ENCODE assay signal across 10 cellular contexts in the genomic region with DNA sequence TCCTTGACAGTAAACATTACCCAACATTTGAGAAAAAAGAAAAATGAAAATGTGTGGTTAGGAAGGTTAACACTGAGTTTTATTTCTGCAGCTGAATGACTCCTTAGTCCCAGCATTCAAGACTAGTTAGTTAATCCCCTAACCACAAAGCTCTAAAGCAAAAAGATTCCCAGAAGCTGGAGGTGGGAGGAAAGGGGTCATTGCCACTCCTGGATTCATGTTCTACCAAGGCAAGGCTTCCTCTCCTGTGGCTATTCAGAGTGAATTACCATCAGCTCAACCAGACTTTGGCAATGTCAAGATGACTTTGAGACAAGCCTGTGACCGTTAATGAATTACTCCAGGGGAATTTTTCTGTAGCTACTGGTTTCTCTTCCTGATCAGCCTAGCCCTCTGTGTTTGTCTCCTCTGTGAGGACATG.
DNase-seq lines count a peak whose midpoint lies in the region; ATAC-seq lines count a peak whose summit lies in the region.
"Had no signal": no experiment of that assay in that cellular context is flagged by ENCODE, and none has a peak within 500 bp of the region (broad histone marks: within the 10 kb centered on the region; RNA-seq: fewer than 3 reads in every experiment).

No MANE protein-coding gene starts in this region.

- peak overlapping the region; percentile 5 to 89 (median 58) for H3K4me3 Mint-ChIP-seq in naive thymus-derived CD8-positive, alpha-beta T cell
- H3K4me3 Mint-ChIP-seq: naive B cell had no signal

- peak overlapping the region; percentile 93 to 99 (median 98) for H3K27ac Mint-ChIP-seq in naive thymus-derived CD8-positive, alpha-beta T cell

- peaks cover 57 to 97% (median 92%) of the 10 kb centered on the region in 4 donors for H3K4me1 Mint-ChIP-seq in naive thymus-derived CD8-positive, alpha-beta T cell

- POLR2A ChIA-PET in naive thymus-derived CD8-positive, alpha-beta T cell (lab: Charles Lee) = interaction anchor here (0.5 to 3.1 kb wide), 10 partner anchors 7 to 256 kb away, joined by 3 to 17 read pairs (median 5); no protein-coding TSS in a partner anchor

- no peaks in the 10 kb centered on the region for H3K27me3 Mint-ChIP-seq in naive thymus-derived CD8-positive, alpha-beta T cell
- H3K27me3 Mint-ChIP-seq: naive B cell had no signal

- no peak for DNase-seq in naive thymus-derived CD8-positive, alpha-beta T cell
- DNase-seq in C1 segment of cervical spinal cord (lab: John Stamatoyannopoulos, UW) = no peak
- no peak for DNase-seq in SHP77 treated with DMSO at 0.1 percent for 48 hours (lab: John Stamatoyannopoulos, UW)
- DNase-seq in hypothalamus (lab: John Stamatoyannopoulos, UW) = no peak
- DNase-seq: naive B cell, NCI-H1048, SK-N-SH had no signal

- peaks cover 0 to 2% (median 0%) of the 10 kb centered on the region in 9 donors for H3K9me3 Mint-ChIP-seq in naive thymus-derived CD8-positive, alpha-beta T cell
- H3K9me3 Mint-ChIP-seq: naive B cell had no signal

- peaks cover 0 to 93% (median 28%) of the 10 kb centered on the region in 3 donors for H3K36me3 Mint-ChIP-seq in naive thymus-derived CD8-positive, alpha-beta T cell
- H3K36me3 Mint-ChIP-seq: naive B cell had no signal

- ATAC-seq in GM18909 (IDR thresholded peaks at IDR 0.05; ENCODE audit: poor library complexity, unreplicated experiment) = peak; percentile 97
- ATAC-seq in GM21737 (IDR thresholded peaks at IDR 0.05; ENCODE audit: unreplicated experiment) = peak; percentile 92
- ATAC-seq in HG03469 (IDR thresholded peaks at IDR 0.05; ENCODE audit: unreplicated experiment) = peak; percentile 83
- no peak for ATAC-seq in naive thymus-derived CD8-positive, alpha-beta T cell

Comparison
In these comparisons a context has a peak if more than half of its experiments do, and no peak if none do; other contexts are left out.
1. ATAC-seq: peak in GM18909 (single experiment), GM21737 (single experiment) and HG03469 (single experiment); none in naive thymus-derived CD8-positive, alpha-beta T cell (0 of 2).